Comparison of ENCODE assay signal across 1 cellular context in the genomic region with DNA sequence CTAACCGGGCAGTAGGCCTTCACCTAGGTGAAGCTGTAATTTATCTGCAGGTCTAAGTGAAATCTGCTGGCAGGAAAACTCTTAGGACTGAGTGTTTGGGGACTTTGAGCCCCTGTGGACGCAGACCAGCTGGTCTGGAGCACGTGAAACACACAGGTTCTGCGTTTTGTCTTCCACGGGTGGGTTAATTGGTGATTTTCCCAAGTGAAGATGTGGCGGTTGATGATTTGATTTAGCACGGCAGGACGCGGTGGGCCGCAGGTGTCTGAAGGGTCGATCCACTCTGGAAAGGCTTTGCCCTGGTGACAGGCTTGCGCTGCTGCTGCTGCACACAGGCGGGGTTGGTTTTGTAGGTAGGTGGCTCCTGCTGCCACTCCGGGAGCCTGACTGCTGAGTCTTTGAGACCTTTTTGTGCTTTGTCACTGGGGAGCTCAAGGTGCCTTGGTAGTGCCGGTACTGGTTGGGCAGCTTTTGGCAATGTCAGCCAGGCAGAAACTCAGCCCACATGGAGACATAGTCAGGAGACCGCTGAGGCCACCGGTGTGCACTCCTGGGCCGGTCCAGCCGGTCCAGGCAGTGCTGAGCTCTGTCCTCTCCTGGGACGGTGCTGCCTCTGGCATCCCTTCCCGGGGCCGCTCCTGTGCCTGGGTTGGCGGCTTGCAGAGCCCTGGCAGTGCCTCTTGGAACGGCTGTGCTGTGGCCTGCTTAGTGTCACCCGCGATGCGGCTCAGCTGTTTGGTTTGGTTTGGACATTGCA.
TF ChIP-seq lines count a peak whose summit lies in the region.

No MANE protein-coding gene starts in this region.

TF ChIP-seq in HepG2, 621 proteins besides CTCF, POLR2A, EP300 and RAD21 (continued from another document and continues in another):
- TF ChIP-seq, protein P1, sequence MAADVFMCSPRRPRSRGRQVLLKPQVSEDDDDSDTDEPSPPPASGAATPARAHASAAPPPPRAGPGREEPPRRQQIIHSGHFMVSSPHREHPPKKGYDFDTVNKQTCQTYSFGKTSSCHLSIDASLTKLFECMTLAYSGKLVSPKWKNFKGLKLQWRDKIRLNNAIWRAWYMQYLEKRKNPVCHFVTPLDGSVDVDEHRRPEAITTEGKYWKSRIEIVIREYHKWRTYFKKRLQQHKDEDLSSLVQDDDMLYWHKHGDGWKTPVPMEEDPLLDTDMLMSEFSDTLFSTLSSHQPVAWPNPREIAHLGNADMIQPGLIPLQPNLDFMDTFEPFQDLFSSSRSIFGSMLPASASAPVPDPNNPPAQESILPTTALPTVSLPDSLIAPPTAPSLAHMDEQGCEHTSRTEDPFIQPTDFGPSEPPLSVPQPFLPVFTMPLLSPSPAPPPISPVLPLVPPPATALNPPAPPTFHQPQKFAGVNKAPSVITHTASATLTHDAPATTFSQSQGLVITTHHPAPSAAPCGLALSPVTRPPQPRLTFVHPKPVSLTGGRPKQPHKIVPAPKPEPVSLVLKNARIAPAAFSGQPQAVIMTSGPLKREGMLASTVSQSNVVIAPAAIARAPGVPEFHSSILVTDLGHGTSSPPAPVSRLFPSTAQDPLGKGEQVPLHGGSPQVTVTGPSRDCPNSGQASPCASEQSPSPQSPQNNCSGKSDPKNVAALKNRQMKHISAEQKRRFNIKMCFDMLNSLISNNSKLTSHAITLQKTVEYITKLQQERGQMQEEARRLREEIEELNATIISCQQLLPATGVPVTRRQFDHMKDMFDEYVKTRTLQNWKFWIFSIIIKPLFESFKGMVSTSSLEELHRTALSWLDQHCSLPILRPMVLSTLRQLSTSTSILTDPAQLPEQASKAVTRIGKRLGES (CRISPR knock-in tag; IDR thresholded peaks at IDR 0.05; ENCODE audit: borderline replicate concordance): no peak
- TF ChIP-seq, protein P2, sequence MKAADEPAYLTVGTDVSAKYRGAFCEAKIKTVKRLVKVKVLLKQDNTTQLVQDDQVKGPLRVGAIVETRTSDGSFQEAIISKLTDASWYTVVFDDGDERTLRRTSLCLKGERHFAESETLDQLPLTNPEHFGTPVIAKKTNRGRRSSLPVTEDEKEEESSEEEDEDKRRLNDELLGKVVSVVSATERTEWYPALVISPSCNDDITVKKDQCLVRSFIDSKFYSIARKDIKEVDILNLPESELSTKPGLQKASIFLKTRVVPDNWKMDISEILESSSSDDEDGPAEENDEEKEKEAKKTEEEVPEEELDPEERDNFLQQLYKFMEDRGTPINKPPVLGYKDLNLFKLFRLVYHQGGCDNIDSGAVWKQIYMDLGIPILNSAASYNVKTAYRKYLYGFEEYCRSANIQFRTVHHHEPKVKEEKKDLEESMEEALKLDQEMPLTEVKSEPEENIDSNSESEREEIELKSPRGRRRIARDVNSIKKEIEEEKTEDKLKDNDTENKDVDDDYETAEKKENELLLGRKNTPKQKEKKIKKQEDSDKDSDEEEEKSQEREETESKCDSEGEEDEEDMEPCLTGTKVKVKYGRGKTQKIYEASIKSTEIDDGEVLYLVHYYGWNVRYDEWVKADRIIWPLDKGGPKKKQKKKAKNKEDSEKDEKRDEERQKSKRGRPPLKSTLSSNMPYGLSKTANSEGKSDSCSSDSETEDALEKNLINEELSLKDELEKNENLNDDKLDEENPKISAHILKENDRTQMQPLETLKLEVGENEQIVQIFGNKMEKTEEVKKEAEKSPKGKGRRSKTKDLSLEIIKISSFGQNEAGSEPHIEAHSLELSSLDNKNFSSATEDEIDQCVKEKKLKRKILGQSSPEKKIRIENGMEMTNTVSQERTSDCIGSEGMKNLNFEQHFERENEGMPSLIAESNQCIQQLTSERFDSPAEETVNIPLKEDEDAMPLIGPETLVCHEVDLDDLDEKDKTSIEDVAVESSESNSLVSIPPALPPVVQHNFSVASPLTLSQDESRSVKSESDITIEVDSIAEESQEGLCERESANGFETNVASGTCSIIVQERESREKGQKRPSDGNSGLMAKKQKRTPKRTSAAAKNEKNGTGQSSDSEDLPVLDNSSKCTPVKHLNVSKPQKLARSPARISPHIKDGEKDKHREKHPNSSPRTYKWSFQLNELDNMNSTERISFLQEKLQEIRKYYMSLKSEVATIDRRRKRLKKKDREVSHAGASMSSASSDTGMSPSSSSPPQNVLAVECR (CRISPR knock-in tag; IDR thresholded peaks at IDR 0.05; ENCODE audit: borderline replicate concordance): peak; percentile 19; the same call in 1 of the 2 replicates
- TF ChIP-seq ZNF552 (CRISPR knock-in tag; IDR thresholded peaks at IDR 0.05; ENCODE audit: borderline replicate concordance) (no peak), NRL (CRISPR knock-in tag; IDR thresholded peaks at IDR 0.05; ENCODE audit: borderline replicate concordance) (0 out of 2 replicates have a peak, but pooled peaks have one; percentile 22), ZNF24 (IDR thresholded peaks at IDR 0.05) (no peak), REXO4 (CRISPR knock-in tag; IDR thresholded peaks at IDR 0.05; ENCODE audit: borderline replicate concordance) (no peak), IRF2 (CRISPR knock-in tag; IDR thresholded peaks at IDR 0.05) (0 out of 2 replicates have a peak, but pooled peaks have one; percentile 30), ZNF160 (CRISPR knock-in tag; IDR thresholded peaks at IDR 0.05) (no peak), KLF6 (CRISPR knock-in tag; IDR thresholded peaks at IDR 0.05) (0 out of 2 replicates have a peak, but pooled peaks have one; percentile 23), FOXO1 (CRISPR knock-in tag; IDR thresholded peaks at IDR 0.05) (no peak), MEIS2 (CRISPR knock-in tag; IDR thresholded peaks at IDR 0.05) (no peak; the same call in 1 of the 2 replicates), KDM2A (CRISPR knock-in tag; IDR thresholded peaks at IDR 0.05; ENCODE audit: borderline replicate concordance, low read depth) (peak; percentile 43; the same call in 1 of the 2 replicates), KAT7 (CRISPR knock-in tag; IDR thresholded peaks at IDR 0.05; ENCODE audit: borderline replicate concordance) (no peak), NAIF1 (CRISPR knock-in tag; IDR thresholded peaks at IDR 0.05; ENCODE audit: borderline replicate concordance) (no peak), NFRKB (IDR thresholded peaks at IDR 0.05) (no peak), ZNF572 (CRISPR knock-in tag; IDR thresholded peaks at IDR 0.05) (no peak), ZNF33A (CRISPR knock-in tag; IDR thresholded peaks at IDR 0.05; ENCODE audit: borderline replicate concordance) (peak; percentile 88; the same call in 1 of the 2 replicates), ATRX (CRISPR knock-in tag; IDR thresholded peaks at IDR 0.05; ENCODE audit: borderline replicate concordance) (no peak), ZNF549 (CRISPR knock-in tag; IDR thresholded peaks at IDR 0.05) (no peak), ZNF761 (CRISPR knock-in tag; conservative IDR thresholded peaks at IDR 0.05) (no peak), SUZ12 (IDR thresholded peaks at IDR 0.05; ENCODE audit: low read depth, low read length) (no peak), HOXA3 (CRISPR knock-in tag; IDR thresholded peaks at IDR 0.05) (peak; percentile 46; the same call in 1 of the 2 replicates), CBX2 (IDR thresholded peaks at IDR 0.05; ENCODE audit: low read depth, low read length) (no peak), CBX2 (CRISPR knock-in tag; IDR thresholded peaks at IDR 0.05; ENCODE audit: low read depth) (no peak), ZNF460 (CRISPR knock-in tag; IDR thresholded peaks at IDR 0.05; ENCODE audit: borderline replicate concordance) (no peak), NR2F6 (IDR thresholded peaks at IDR 0.05) (no peak), NR2F6 (CRISPR knock-in tag; IDR thresholded peaks at IDR 0.05) (0 out of 2 replicates have a peak, but pooled peaks have one; percentile 13), HNF4A (CRISPR knock-in tag; IDR thresholded peaks at IDR 0.05) (peak; percentile 60)
- TF ChIP-seq, protein P3, sequence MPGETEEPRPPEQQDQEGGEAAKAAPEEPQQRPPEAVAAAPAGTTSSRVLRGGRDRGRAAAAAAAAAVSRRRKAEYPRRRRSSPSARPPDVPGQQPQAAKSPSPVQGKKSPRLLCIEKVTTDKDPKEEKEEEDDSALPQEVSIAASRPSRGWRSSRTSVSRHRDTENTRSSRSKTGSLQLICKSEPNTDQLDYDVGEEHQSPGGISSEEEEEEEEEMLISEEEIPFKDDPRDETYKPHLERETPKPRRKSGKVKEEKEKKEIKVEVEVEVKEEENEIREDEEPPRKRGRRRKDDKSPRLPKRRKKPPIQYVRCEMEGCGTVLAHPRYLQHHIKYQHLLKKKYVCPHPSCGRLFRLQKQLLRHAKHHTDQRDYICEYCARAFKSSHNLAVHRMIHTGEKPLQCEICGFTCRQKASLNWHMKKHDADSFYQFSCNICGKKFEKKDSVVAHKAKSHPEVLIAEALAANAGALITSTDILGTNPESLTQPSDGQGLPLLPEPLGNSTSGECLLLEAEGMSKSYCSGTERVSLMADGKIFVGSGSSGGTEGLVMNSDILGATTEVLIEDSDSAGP (CRISPR knock-in tag; IDR thresholded peaks at IDR 0.05; ENCODE audit: borderline replicate concordance): no peak; the same call in 1 of the 2 replicates
- TF ChIP-seq, protein P4, sequence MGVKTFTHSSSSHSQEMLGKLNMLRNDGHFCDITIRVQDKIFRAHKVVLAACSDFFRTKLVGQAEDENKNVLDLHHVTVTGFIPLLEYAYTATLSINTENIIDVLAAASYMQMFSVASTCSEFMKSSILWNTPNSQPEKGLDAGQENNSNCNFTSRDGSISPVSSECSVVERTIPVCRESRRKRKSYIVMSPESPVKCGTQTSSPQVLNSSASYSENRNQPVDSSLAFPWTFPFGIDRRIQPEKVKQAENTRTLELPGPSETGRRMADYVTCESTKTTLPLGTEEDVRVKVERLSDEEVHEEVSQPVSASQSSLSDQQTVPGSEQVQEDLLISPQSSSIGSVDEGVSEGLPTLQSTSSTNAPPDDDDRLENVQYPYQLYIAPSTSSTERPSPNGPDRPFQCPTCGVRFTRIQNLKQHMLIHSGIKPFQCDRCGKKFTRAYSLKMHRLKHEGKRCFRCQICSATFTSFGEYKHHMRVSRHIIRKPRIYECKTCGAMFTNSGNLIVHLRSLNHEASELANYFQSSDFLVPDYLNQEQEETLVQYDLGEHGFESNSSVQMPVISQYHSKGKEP (CRISPR knock-in tag; IDR thresholded peaks at IDR 0.05): no peak
- TF ChIP-seq, protein P5, sequence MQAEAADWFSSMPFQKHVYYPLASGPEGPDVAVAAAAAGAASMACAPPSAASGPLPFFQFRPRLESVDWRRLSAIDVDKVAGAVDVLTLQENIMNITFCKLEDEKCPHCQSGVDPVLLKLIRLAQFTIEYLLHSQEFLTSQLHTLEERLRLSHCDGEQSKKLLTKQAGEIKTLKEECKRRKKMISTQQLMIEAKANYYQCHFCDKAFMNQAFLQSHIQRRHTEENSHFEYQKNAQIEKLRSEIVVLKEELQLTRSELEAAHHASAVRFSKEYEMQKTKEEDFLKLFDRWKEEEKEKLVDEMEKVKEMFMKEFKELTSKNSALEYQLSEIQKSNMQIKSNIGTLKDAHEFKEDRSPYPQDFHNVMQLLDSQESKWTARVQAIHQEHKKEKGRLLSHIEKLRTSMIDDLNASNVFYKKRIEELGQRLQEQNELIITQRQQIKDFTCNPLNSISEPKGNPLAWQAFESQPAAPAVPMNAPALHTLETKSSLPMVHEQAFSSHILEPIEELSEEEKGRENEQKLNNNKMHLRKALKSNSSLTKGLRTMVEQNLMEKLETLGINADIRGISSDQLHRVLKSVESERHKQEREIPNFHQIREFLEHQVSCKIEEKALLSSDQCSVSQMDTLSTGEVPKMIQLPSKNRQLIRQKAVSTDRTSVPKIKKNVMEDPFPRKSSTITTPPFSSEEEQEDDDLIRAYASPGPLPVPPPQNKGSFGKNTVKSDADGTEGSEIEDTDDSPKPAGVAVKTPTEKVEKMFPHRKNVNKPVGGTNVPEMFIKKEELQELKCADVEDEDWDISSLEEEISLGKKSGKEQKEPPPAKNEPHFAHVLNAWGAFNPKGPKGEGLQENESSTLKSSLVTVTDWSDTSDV (CRISPR knock-in tag; IDR thresholded peaks at IDR 0.05): no peak
- TF ChIP-seq, protein P6, sequence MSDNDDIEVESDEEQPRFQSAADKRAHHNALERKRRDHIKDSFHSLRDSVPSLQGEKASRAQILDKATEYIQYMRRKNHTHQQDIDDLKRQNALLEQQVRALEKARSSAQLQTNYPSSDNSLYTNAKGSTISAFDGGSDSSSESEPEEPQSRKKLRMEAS (IDR thresholded peaks at IDR 0.05): peak; percentile 33; the same call in 1 of the 2 replicates
- TF ChIP-seq, protein P7, sequence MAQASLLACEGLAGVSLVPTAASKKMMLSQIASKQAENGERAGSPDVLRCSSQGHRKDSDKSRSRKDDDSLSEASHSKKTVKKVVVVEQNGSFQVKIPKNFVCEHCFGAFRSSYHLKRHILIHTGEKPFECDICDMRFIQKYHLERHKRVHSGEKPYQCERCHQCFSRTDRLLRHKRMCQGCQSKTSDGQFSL (CRISPR knock-in tag; IDR thresholded peaks at IDR 0.05): no peak
- TF ChIP-seq, protein P8, sequence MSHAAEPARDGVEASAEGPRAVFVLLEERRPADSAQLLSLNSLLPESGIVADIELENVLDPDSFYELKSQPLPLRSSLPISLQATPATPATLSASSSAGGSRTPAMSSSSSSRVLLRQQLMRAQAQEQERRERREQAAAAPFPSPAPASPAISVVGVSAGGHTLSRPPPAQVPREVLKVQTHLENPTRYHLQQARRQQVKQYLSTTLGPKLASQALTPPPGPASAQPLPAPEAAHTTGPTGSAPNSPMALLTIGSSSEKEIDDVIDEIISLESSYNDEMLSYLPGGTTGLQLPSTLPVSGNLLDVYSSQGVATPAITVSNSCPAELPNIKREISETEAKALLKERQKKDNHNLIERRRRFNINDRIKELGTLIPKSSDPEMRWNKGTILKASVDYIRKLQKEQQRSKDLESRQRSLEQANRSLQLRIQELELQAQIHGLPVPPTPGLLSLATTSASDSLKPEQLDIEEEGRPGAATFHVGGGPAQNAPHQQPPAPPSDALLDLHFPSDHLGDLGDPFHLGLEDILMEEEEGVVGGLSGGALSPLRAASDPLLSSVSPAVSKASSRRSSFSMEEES (CRISPR knock-in tag; IDR thresholded peaks at IDR 0.05): no peak
- TF ChIP-seq, protein P9, sequence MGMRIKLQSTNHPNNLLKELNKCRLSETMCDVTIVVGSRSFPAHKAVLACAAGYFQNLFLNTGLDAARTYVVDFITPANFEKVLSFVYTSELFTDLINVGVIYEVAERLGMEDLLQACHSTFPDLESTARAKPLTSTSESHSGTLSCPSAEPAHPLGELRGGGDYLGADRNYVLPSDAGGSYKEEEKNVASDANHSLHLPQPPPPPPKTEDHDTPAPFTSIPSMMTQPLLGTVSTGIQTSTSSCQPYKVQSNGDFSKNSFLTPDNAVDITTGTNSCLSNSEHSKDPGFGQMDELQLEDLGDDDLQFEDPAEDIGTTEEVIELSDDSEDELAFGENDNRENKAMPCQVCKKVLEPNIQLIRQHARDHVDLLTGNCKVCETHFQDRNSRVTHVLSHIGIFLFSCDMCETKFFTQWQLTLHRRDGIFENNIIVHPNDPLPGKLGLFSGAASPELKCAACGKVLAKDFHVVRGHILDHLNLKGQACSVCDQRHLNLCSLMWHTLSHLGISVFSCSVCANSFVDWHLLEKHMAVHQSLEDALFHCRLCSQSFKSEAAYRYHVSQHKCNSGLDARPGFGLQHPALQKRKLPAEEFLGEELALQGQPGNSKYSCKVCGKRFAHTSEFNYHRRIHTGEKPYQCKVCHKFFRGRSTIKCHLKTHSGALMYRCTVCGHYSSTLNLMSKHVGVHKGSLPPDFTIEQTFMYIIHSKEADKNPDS (CRISPR knock-in tag; IDR thresholded peaks at IDR 0.05): no peak
- TF ChIP-seq, protein P10, sequence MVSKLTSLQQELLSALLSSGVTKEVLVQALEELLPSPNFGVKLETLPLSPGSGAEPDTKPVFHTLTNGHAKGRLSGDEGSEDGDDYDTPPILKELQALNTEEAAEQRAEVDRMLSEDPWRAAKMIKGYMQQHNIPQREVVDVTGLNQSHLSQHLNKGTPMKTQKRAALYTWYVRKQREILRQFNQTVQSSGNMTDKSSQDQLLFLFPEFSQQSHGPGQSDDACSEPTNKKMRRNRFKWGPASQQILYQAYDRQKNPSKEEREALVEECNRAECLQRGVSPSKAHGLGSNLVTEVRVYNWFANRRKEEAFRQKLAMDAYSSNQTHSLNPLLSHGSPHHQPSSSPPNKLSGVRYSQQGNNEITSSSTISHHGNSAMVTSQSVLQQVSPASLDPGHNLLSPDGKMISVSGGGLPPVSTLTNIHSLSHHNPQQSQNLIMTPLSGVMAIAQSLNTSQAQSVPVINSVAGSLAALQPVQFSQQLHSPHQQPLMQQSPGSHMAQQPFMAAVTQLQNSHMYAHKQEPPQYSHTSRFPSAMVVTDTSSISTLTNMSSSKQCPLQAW (CRISPR knock-in tag; IDR thresholded peaks at IDR 0.05): no peak
